Comparison of ENCODE assay signal across 8 cellular contexts in genomic region chr3:58167431-58168351, GRCh38. TPM values are rescaled to one million over a fixed set of nuclear protein-coding genes. Genes with fewer than 3 reads are reported as not detected.
DNase-seq lines count a peak whose midpoint lies in the region; ATAC-seq, FAIRE-seq and TF ChIP-seq lines count a peak whose summit lies in the region.

No MANE protein-coding gene starts in this region.

- CTCF ChIA-PET in activated B cell treated with CpG ODN at 0.5 μM for 24 hours (lab: Charles Lee), result interaction anchor here (1.0 to 3.4 kb wide), 5 partner anchors 9 to 160 kb away, joined by 3 to 23 read pairs (median 3); no protein-coding TSS in a partner anchor

- H3K36me3 ChIP-seq in HUES64 (ENCODE audit: insufficient read depth, low read length), result peaks cover 77% of the 10 kb centered on the region
- peaks cover 0 to 7% (median 5%) of the 10 kb centered on the region in 4 donors for H3K36me3 ChIP-seq in liver (ENCODE audit: control insufficient read depth in 4 of 4, insufficient read depth in 3 of 4, low read depth in 1 of 4, low read length in 3 of 4)

- no peak overlapping the region for H3K4me3 Mint-ChIP-seq in activated B cell treated with CpG ODN at 0.5 μM for 24 hours

- POLR2A ChIA-PET in activated B cell treated with CpG ODN at 0.5 μM for 24 hours (lab: Charles Lee), result no interaction called here

- H3K4me1 Mint-ChIP-seq in activated B cell treated with CpG ODN at 0.5 μM for 24 hours, result no peaks in the 10 kb centered on the region

- no peak for TF ChIP-seq POLR2A in GM12891 (IDR thresholded peaks at IDR 0.05; ENCODE audit: low read depth, low read length)

- H3K9me3 Mint-ChIP-seq in activated B cell treated with CpG ODN at 0.5 μM for 24 hours, result no peaks in the 10 kb centered on the region

- H3K9ac ChIP-seq in HUES64 (ENCODE audit: low read depth, low read length) (no peak overlapping the region), liver (ENCODE audit: low read depth in 1 of 2, low read length in 2 of 2) (no peak overlapping the region)

- TF ChIP-seq RAD21 in liver (IDR thresholded peaks at IDR 0.05), result peak; percentile 45 to 74

- no peaks in the 10 kb centered on the region for H3K27me3 Mint-ChIP-seq in activated B cell treated with CpG ODN at 0.5 μM for 24 hours

- intact Hi-C loops in activated B cell treated with CpG ODN at 0.5 μM for 24 hours (cut with micrococcal nuclease), result no loop called here

- H3K27me3 ChIP-seq in HUES64 (ENCODE audit: insufficient read depth, low read length) (no peaks in the 10 kb centered on the region), liver (ENCODE audit: control insufficient read depth in 4 of 4, insufficient read depth in 4 of 4, low read length in 3 of 4) (no peaks in the 10 kb centered on the region)

- H3K27ac ChIP-seq in 22Rv1 (no peak overlapping the region), HUES64 (ENCODE audit: low read depth, low read length) (0 out of 2 replicates have a peak overlapping the region, but pooled peaks have one; percentile 26), liver (ENCODE audit: low read depth in 1 of 2, low read length in 2 of 2) (peak overlapping the region; percentile 80 to 82)

- peak; percentile 77 for DNase-seq in GM12891 (ENCODE audit: insufficient read length, low spot score)
- DNase-seq in activated B cell treated with CpG ODN at 0.5 μM for 24 hours, result peak; percentile 31
- DNase-seq in cerebellar cortex (ENCODE audit: low spot score), result peak; percentile 56
- DNase-seq in stimulated activated CD8-positive, alpha-beta memory T cell treated with anti-CD3 and anti-CD28 coated beads, Interleukin-12 subunit alpha, Interleukin-12 subunit beta, amount 100 ng/mL, for 1 hour (ENCODE audit: low read depth), result peak; percentile 17

- ATAC-seq in activated B cell treated with CpG ODN at 0.5 μM for 24 hours (ENCODE audit: low read depth) (peak; percentile 83), GM18861 (IDR thresholded peaks at IDR 0.05; ENCODE audit: unreplicated experiment) (no peak)

- 92% methylated on average over 16 of the region's 16 CpGs for WGBS in HUES64
- 94% methylated on average over 16 of the region's 16 CpGs for WGBS in liver

- TF ChIP-seq CTCF in 22Rv1 (IDR thresholded peaks at IDR 0.05), result peak; percentile 95
- no peak for TF ChIP-seq CTCF in activated B cell treated with CpG ODN at 0.5 μM for 24 hours (IDR thresholded peaks at IDR 0.05)
- peak; percentile 74 for TF ChIP-seq CTCF in liver (IDR thresholded peaks at IDR 0.05; ENCODE audit: low read depth, low read length, missing input control)

- H3K9me3 ChIP-seq in HUES64 (ENCODE audit: insufficient read depth, low read depth, low read length) (no peaks in the 10 kb centered on the region), liver (ENCODE audit: control insufficient read depth in 4 of 4, low read length in 3 of 4) (no peaks in the 10 kb centered on the region)

- no peak overlapping the region for H3K27ac Mint-ChIP-seq in activated B cell treated with CpG ODN at 0.5 μM for 24 hours

- H3K4me3 ChIP-seq in HUES64 (ENCODE audit: low read length), result no peak overlapping the region
- peak overlapping the region in 1 of 3 donors; percentile 5 for H3K4me3 ChIP-seq in liver (ENCODE audit: low read depth in 1 of 3, low read length in 3 of 3)

- FAIRE-seq in GM12891 (lab: Jason Lieb, UNC), result peak; percentile 93

- peaks cover 30% of the 10 kb centered on the region for H3K36me3 Mint-ChIP-seq in activated B cell treated with CpG ODN at 0.5 μM for 24 hours (ENCODE audit: low read depth)

- peaks cover 13% of the 10 kb centered on the region for H3K4me1 ChIP-seq in HUES64 (ENCODE audit: insufficient read depth, low read length)
- H3K4me1 ChIP-seq in liver (ENCODE audit: control insufficient read depth in 4 of 4, insufficient read depth in 4 of 4, low read length in 3 of 4), result peaks cover 21 to 76% (median 64%) of the 10 kb centered on the region in 4 donors

TF ChIP-seq in GM12891, 5 proteins besides CTCF, POLR2A, EP300 and RAD21:
- TF ChIP-seq POLR2AphosphoS5 (IDR thresholded peaks at IDR 0.05; ENCODE audit: low read depth, low read length) (no peak), SPI1 (IDR thresholded peaks at IDR 0.05; ENCODE audit: low read depth, low read length) (no peak), POU2F2 (IDR thresholded peaks at IDR 0.05; ENCODE audit: low read depth, low read length) (no peak), TAF1 (IDR thresholded peaks at IDR 0.05; ENCODE audit: low read depth, low read length) (no peak), PAX5 (IDR thresholded peaks at IDR 0.05; ENCODE audit: insufficient read depth, low read length, severe bottlenecking) (no peak)

TF ChIP-seq in liver, 16 proteins besides CTCF, POLR2A, EP300 and RAD21:
- TF ChIP-seq FOXA1 (IDR thresholded peaks at IDR 0.05) (no peak), FOXA2 (IDR thresholded peaks at IDR 0.05) (no peak), JUND (IDR thresholded peaks at IDR 0.05) (no peak)
TF ChIP-seq in liver: peak in this region for 0.

RNA-seq across cellular contexts. Expression of gene DNASE1L3, which starts 43.1 kb away (rescaled TPM):
- polyA plus RNA-seq in GM12891 (2012; ENCODE audit: low read depth, missing spikeins), result 6.6 TPM
- polyA plus RNA-seq in HUES64 (2013, experiment 1 of 2), result not detected
- not detected for polyA plus RNA-seq in HUES64 (2013, experiment 2 of 2)
- 7.2 and 8.1 TPM in 2 replicates for total RNA-seq in activated B cell treated with CpG ODN at 0.5 μM for 24 hours
- total RNA-seq in liver, result 100 to 1,000 TPM in 1 of 2 donors, 10 to 100 TPM in 1; 76.1 to 162 TPM
- polyA plus RNA-seq in liver, result 100 to 1,000 TPM in 1 of 2 donors, 10 to 100 TPM in 1; 94.5 to 201 TPM

Comparison
In these comparisons a context has a peak if more than half of its experiments do, and no peak if none do; other contexts are left out.
1. DNase-seq: peak in every context shown above with its lines; median percentile 77 in GM12891; 56 in cerebellar cortex; 31 in activated B cell treated with CpG ODN at 0.5 μM for 24 hours; 17 in stimulated activated CD8-positive, alpha-beta memory T cell treated with anti-CD3 and anti-CD28 coated beads, Interleukin-12 subunit alpha, Interleukin-12 subunit beta, amount 100 ng/mL, for 1 hour.